ENCODE assay signal across 18 cellular contexts in the genomic region with DNA sequence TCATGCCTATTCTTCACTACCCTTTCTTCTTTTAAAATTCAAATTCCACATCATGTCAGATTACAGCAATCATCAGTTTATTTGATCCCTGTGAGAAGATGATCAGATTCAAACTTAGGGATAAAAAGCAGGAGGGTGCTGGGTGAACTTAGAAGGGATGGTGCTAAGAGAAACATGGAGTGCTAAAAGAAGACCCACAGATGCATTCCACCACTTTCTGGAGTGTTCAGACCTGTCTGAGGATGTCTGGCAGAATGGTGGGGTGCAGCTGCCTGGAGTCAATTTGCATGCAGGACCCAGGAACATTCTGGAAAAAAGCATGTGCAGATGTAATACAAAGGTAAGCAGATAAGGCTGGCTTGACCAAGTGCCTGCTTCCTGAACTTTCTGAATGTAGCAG.
"Had no signal": no experiment of that assay in that cellular context is flagged by ENCODE, and none has a peak within 500 bp of the region (broad histone marks: within the 10 kb centered on the region; RNA-seq: fewer than 3 reads in every experiment).

No MANE protein-coding gene starts in this region.

- H3K9me3 ChIP-seq: neutrophil, ovary, pancreas, prostate gland, psoas muscle, right lobe of liver had no signal

- H3K27ac ChIP-seq: neural progenitor cell, neutrophil, ovary, pancreas, parathyroid adenoma, prostate gland, psoas muscle, right atrium auricular region, right lobe of liver, sigmoid colon, spleen had no signal

- H3K4me3 ChIP-seq: neural progenitor cell, ovary, pancreas, prostate gland, psoas muscle, right atrium auricular region, right lobe of liver, sigmoid colon, skin epidermis, smooth muscle cell, spleen had no signal

- H3K36me3 ChIP-seq: neural progenitor cell, neutrophil, ovary, pancreas, prostate gland, right atrium auricular region, right lobe of liver, sigmoid colon, spleen had no signal

- H3K4me1 ChIP-seq: pancreas, parathyroid adenoma, prostate gland, psoas muscle, right atrium auricular region, right lobe of liver, sigmoid colon had no signal

- ATAC-seq: naive thymus-derived CD8-positive, alpha-beta T cell; natural killer cell; natural killer cell treated with Interleukin-12 subunit alpha and Interleukin-12 subunit beta and Interleukin-15 and Interleukin-18, amount 100 ng/mL, for 72 hours; pancreas; psoas muscle; right cardiac atrium; right lobe of liver; sciatic nerve had no signal
